ENCODE assay signal across 1 cellular context in the genomic region with DNA sequence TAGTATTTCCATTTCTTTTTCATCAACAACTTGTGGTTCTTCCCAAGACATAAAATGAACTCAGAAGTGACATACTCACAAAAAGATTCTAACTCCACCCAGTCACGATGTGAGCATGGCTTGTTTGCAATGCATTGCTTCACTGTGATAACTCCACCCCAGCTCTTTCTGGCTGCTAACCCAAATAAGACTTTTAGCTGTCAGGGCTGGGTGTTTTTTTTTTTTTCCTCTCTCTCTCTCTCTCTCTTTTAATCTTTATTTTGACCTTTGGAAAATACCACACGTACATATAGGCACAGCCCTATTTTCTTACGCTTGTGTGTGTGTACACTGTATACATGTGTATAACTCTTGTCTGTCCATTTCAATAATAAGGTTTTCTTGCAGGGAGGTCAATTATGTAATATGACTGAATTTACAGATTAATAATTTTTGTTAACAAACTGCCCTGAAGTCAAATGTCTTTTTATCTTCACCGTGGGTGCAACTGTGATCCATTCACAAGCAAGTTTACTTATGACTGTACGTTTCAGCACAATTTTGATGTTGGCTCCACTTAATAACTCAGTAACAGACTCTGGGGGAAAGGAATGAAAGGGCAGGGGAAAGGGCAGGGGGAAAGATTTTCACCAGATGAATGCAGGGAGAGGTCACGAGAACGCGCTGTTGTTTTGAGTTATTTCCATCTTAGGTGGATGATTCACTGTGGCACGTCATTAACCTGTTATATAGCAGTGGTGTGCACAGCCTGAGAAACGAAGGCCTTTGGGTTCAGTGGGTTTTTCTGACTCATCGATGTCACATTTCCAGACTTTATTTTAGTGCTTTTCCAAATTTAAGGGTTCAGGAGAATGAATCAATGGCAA.
TF ChIP-seq lines count a peak whose summit lies in the region.

No MANE protein-coding gene starts in this region.

TF ChIP-seq in A549, 52 proteins besides CTCF, POLR2A, EP300 and RAD21 (continued from another document):
- TF ChIP-seq ATOH8 (CRISPR knock-in tag; IDR thresholded peaks at IDR 0.05; ENCODE audit: low read depth) (no peak), BHLHE40 (IDR thresholded peaks at IDR 0.05; ENCODE audit: low read depth, low read length) (no peak), NPAS2 (CRISPR knock-in tag; IDR thresholded peaks at IDR 0.05; ENCODE audit: borderline replicate concordance) (no peak), RNF2 (IDR thresholded peaks at IDR 0.05; ENCODE audit: borderline replicate concordance, low read depth) (no peak), HEYL (CRISPR knock-in tag; IDR thresholded peaks at IDR 0.05) (no peak), FOSB (CRISPR knock-in tag; IDR thresholded peaks at IDR 0.05) (peak; percentile 51; the same call in 1 of the 2 replicates), KDM5A (IDR thresholded peaks at IDR 0.05) (no peak), CBX2 (IDR thresholded peaks at IDR 0.05; ENCODE audit: borderline replicate concordance, low read depth) (no peak), RFX5 (IDR thresholded peaks at IDR 0.05) (no peak), TFCP2L1 (CRISPR knock-in tag; IDR thresholded peaks at IDR 0.05) (no peak), NFE2L2 (conservative IDR thresholded peaks at IDR 0.05; ENCODE audit: low read length) (no peak), ESRRA (IDR thresholded peaks at IDR 0.05; ENCODE audit: borderline replicate concordance, low read length) (0 out of 2 replicates have a peak, but pooled peaks have one; percentile 18), TP53 (CRISPR knock-in tag; IDR thresholded peaks at IDR 0.05) (no peak), ELK1 (IDR thresholded peaks at IDR 0.05; ENCODE audit: low read depth, low read length) (no peak), USF2 (IDR thresholded peaks at IDR 0.05) (no peak), MAX (IDR thresholded peaks at IDR 0.05) (peak; percentile 68), HOXA7 (CRISPR knock-in tag; IDR thresholded peaks at IDR 0.05) (no peak), CHD4 (IDR thresholded peaks at IDR 0.05; ENCODE audit: borderline replicate concordance) (no peak), CEBPB (IDR thresholded peaks at IDR 0.05) (peak; percentile 82 to 92), NR3C1 (IDR thresholded peaks at IDR 0.05) (no peak), CHD2 (IDR thresholded peaks at IDR 0.05; ENCODE audit: low read length, partially characterized antibody) (no peak), RARB (CRISPR knock-in tag; IDR thresholded peaks at IDR 0.05) (no peak; the same call in none of the 2 replicates), ZC3H11A (IDR thresholded peaks at IDR 0.05) (no peak), SREBF2 (IDR thresholded peaks at IDR 0.05) (no peak), JUNB (IDR thresholded peaks at IDR 0.05) (peak; percentile 92), MAZ (IDR thresholded peaks at IDR 0.05; ENCODE audit: borderline replicate concordance, low read depth, low read length) (no peak), PHF8 (IDR thresholded peaks at IDR 0.05; ENCODE audit: borderline replicate concordance, low read depth) (no peak), EHMT2 (IDR thresholded peaks at IDR 0.05; ENCODE audit: low read depth) (no peak), BCL3 (IDR thresholded peaks at IDR 0.05) (peak; percentile 49; the same call in 1 of the 3 replicates), FOXS1 (CRISPR knock-in tag; IDR thresholded peaks at IDR 0.05) (no peak), EHF (CRISPR knock-in tag; IDR thresholded peaks at IDR 0.05) (no peak), HOXB13 (CRISPR knock-in tag; IDR thresholded peaks at IDR 0.05; ENCODE audit: low read depth) (0 out of 2 replicates have a peak, but pooled peaks have one; percentile 17)
- TF ChIP-seq, protein P1, sequence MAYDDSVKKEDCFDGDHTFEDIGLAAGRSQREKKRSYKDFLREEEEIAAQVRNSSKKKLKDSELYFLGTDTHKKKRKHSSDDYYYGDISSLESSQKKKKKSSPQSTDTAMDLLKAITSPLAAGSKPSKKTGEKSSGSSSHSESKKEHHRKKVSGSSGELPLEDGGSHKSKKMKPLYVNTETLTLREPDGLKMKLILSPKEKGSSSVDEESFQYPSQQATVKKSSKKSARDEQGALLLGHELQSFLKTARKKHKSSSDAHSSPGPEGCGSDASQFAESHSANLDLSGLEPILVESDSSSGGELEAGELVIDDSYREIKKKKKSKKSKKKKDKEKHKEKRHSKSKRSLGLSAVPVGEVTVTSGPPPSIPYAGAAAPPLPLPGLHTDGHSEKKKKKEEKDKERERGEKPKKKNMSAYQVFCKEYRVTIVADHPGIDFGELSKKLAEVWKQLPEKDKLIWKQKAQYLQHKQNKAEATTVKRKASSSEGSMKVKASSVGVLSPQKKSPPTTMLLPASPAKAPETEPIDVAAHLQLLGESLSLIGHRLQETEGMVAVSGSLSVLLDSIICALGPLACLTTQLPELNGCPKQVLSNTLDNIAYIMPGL (CRISPR knock-in tag; IDR thresholded peaks at IDR 0.05; ENCODE audit: borderline replicate concordance), result no peak
- TF ChIP-seq, protein P2, sequence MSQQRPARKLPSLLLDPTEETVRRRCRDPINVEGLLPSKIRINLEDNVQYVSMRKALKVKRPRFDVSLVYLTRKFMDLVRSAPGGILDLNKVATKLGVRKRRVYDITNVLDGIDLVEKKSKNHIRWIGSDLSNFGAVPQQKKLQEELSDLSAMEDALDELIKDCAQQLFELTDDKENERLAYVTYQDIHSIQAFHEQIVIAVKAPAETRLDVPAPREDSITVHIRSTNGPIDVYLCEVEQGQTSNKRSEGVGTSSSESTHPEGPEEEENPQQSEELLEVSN (IDR thresholded peaks at IDR 0.05; ENCODE audit: borderline replicate concordance, low read depth), result no peak
